Comparison of ENCODE assay signal across 22 cellular contexts in genomic region chr11:86449993-86450629, GRCh38.
"Had no signal": no experiment of that assay in that cellular context is flagged by ENCODE, and none has a peak within 500 bp of the region (broad histone marks: within the 10 kb centered on the region; RNA-seq: fewer than 3 reads in every experiment).

No MANE protein-coding gene starts in this region.

- H3K4me3 Mint-ChIP-seq: activated CD4-positive, alpha-beta memory T cell treated with anti-CD3 and anti-CD28 coated beads, Interleukin-2, amount 10 ng/mL, durations not matched to agents 7 days and 5 days; activated CD8-positive, alpha-beta memory T cell treated with anti-CD3 and anti-CD28 coated beads, Interleukin-2, amount 10 ng/mL, durations not matched to agents 7 days and 5 days; activated naive CD4-positive, alpha-beta T cell treated with anti-CD3 and anti-CD28 coated beads, Interleukin-2, amount 50 U/mL, for 24 hours; activated T-helper 1 cell treated with anti-CD3 and anti-CD28 coated beads, Interleukin-12 subunit alpha, Interleukin-12 subunit beta, Interleukin-2, Interleukin-4 antibody, amounts not matched to agents 30 ng/mL and 10 ng/mL and 1 ng/mL, durations not matched to agents 14 hours and 24 hours and 36 hours; natural killer cell; T-helper 17 cell had no signal

- H3K27me3 ChIP-seq: body of pancreas, cardiac muscle cell, upper lobe of left lung had no signal

- ATAC-seq: activated CD8-positive, alpha-beta memory T cell treated with anti-CD3 and anti-CD28 coated beads, Interleukin-2, amount 10 ng/mL, durations not matched to agents 7 days and 5 days; body of pancreas; natural killer cell; T-helper 17 cell had no signal

- H3K27ac ChIP-seq: body of pancreas, cardiac muscle cell, upper lobe of left lung had no signal

- H3K36me3 ChIP-seq: cardiac muscle cell had no signal

- H3K27ac Mint-ChIP-seq: activated CD4-positive, alpha-beta memory T cell treated with anti-CD3 and anti-CD28 coated beads, Interleukin-2, amount 10 ng/mL, durations not matched to agents 7 days and 5 days; activated CD8-positive, alpha-beta memory T cell treated with anti-CD3 and anti-CD28 coated beads, Interleukin-2, amount 10 ng/mL, durations not matched to agents 7 days and 5 days; activated naive CD4-positive, alpha-beta T cell treated with anti-CD3 and anti-CD28 coated beads, Interleukin-2, amount 50 U/mL, for 24 hours; activated T-helper 1 cell treated with anti-CD3 and anti-CD28 coated beads, Interleukin-12 subunit alpha, Interleukin-12 subunit beta, Interleukin-2, Interleukin-4 antibody, amounts not matched to agents 30 ng/mL and 10 ng/mL and 1 ng/mL, durations not matched to agents 14 hours and 24 hours and 36 hours; natural killer cell; progenitor cell of endocrine pancreas; T-helper 17 cell had no signal

- H3K4me1 ChIP-seq: body of pancreas, upper lobe of left lung had no signal

- H3K4me3 ChIP-seq: body of pancreas, cardiac muscle cell, upper lobe of left lung had no signal

- H3K9me3 ChIP-seq: body of pancreas, upper lobe of left lung had no signal

- H3K4me1 Mint-ChIP-seq: activated naive CD4-positive, alpha-beta T cell treated with anti-CD3 and anti-CD28 coated beads, Interleukin-2, amount 50 U/mL, for 24 hours; T-helper 17 cell had no signal

- H3K27me3 Mint-ChIP-seq: activated CD4-positive, alpha-beta memory T cell treated with anti-CD3 and anti-CD28 coated beads, Interleukin-2, amount 10 ng/mL, durations not matched to agents 7 days and 5 days; activated naive CD4-positive, alpha-beta T cell treated with anti-CD3 and anti-CD28 coated beads, Interleukin-2, amount 50 U/mL, for 24 hours; progenitor cell of endocrine pancreas; T-helper 17 cell had no signal

- H3K9me3 Mint-ChIP-seq: activated CD4-positive, alpha-beta memory T cell treated with anti-CD3 and anti-CD28 coated beads, Interleukin-2, amount 10 ng/mL, durations not matched to agents 7 days and 5 days; activated naive CD4-positive, alpha-beta T cell treated with anti-CD3 and anti-CD28 coated beads, Interleukin-2, amount 50 U/mL, for 24 hours; natural killer cell had no signal

- DNase-seq: activated CD4-positive, alpha-beta memory T cell treated with anti-CD3 and anti-CD28 coated beads, Interleukin-2, amount 10 ng/mL, durations not matched to agents 7 days and 5 days; activated CD4-positive, alpha-beta T cell treated with anti-CD3 and anti-CD28 coated beads for 4 hours; activated CD4-positive, CD25-positive, alpha-beta regulatory T cell; activated CD8-positive, alpha-beta memory T cell treated with anti-CD3 and anti-CD28 coated beads, Interleukin-2, amount 10 ng/mL, durations not matched to agents 7 days and 5 days; activated gamma-delta T cell treated with Interleukin-2 at 50 U/mL for 16 hours; activated T-cell treated with anti-CD3 and anti-CD28 coated beads for 4 hours; anterior cingulate cortex; body of pancreas; effector CD4-positive, alpha-beta T cell; glutamatergic neuron; hypothalamus; midbrain; natural killer cell; stimulated activated CD4-positive, alpha-beta T cell treated with anti-CD3 and anti-CD28 coated beads, Interleukin-4, amount 100 ng/mL, for 24 hours; stimulated activated naive CD4-positive, alpha-beta T cell treated with Interleukin-2 at 50 U/mL for 16 hours; SW 1271; T-helper 17 cell; upper lobe of left lung had no signal

- H3K36me3 Mint-ChIP-seq: activated naive CD4-positive, alpha-beta T cell treated with anti-CD3 and anti-CD28 coated beads, Interleukin-2, amount 50 U/mL, for 24 hours; natural killer cell had no signal
